ENCODE assay signal across 9 cellular contexts in genomic region chr5:177552839-177553455, GRCh38. TPM values are rescaled to one million over a fixed set of nuclear protein-coding genes. Genes with fewer than 3 reads are reported as not detected.
DNase-seq lines count a peak whose midpoint lies in the region; ATAC-seq, FAIRE-seq and TF ChIP-seq lines count a peak whose summit lies in the region.
"Had no signal": no experiment of that assay in that cellular context is flagged by ENCODE, and none has a peak within 500 bp of the region (broad histone marks: within the 10 kb centered on the region; RNA-seq: fewer than 3 reads in every experiment).

No MANE protein-coding gene starts in this region.

- no peak overlapping the region for H2AFZ ChIP-seq in astrocyte (ENCODE audit: low read depth, low read length)

- H3K4me2 ChIP-seq in astrocyte (ENCODE audit: low read length), result peak overlapping the region; percentile 97

- peak overlapping the region; percentile 82 for H3K9ac ChIP-seq in astrocyte (ENCODE audit: low read length)

- H3K36me3 ChIP-seq in astrocyte (ENCODE audit: insufficient read depth, low read length) (no peaks in the 10 kb centered on the region), tibial nerve (no peaks in the 10 kb centered on the region)

- peak overlapping the region; percentile 84 for H3K4me3 Mint-ChIP-seq in activated T-cell treated with anti-CD3 and anti-CD28 coated beads, Interleukin-2, amount 50 U/mL, for 24 hours
- peak overlapping the region; percentile 90 for H3K4me3 Mint-ChIP-seq in astrocyte (ENCODE audit: unreplicated experiment)

- no peak for TF ChIP-seq EP300 in tibial nerve (IDR thresholded peaks at IDR 0.05)

- peak overlapping the region; percentile 64 for H3K4me3 ChIP-seq in astrocyte (ENCODE audit: insufficient read depth, low read depth, low read length)
- peak overlapping the region; percentile 76 to 99 (median 85) for H3K4me3 ChIP-seq in tibial nerve

- no peak for FAIRE-seq in astrocyte (lab: Jason Lieb, UNC)
- FAIRE-seq: frontal cortex had no signal

- no peaks in the 10 kb centered on the region for H3K27me3 ChIP-seq in astrocyte (ENCODE audit: insufficient read depth, low read length)
- no peaks in the 10 kb centered on the region for H3K27me3 ChIP-seq in tibial nerve

- H3K27me3 Mint-ChIP-seq in activated T-cell treated with anti-CD3 and anti-CD28 coated beads, Interleukin-2, amount 50 U/mL, for 24 hours, result no peaks in the 10 kb centered on the region
- H3K27me3 Mint-ChIP-seq in astrocyte (ENCODE audit: low read depth, unreplicated experiment), result no peaks in the 10 kb centered on the region

- H3K27ac ChIP-seq in astrocyte (ENCODE audit: low read depth, low read length) (no peak overlapping the region), tibial nerve (peak overlapping the region in 2 of 4 donors; percentile 88 to 90)

- H3K4me1 ChIP-seq in astrocyte (ENCODE audit: insufficient read depth, low read length) (peaks cover 12% of the 10 kb centered on the region), tibial nerve (peaks cover 0 to 45% (median 13%) of the 10 kb centered on the region in 4 donors)

- peaks cover 60% of the 10 kb centered on the region for H3K79me2 ChIP-seq in astrocyte (ENCODE audit: insufficient read depth, low read length)

- no peak for DNase-seq in activated T-cell treated with anti-CD3 and anti-CD28 coated beads, Interleukin-2, amount 50 U/mL, for 24 hours
- no peak for DNase-seq in activated T-cell treated with anti-CD3 and anti-CD28 coated beads, Interleukin-2, amount 50 U/mL, for 1 hour
- DNase-seq in astrocyte (ENCODE audit: low read depth) (no peak), left lobe of liver (ENCODE audit: low spot score) (peak; percentile 71), tibial nerve (ENCODE audit: low spot score in 2 of 2) (no peak), NCI-H510A treated with DMSO at 0.1 percent for 48 hours (lab: John Stamatoyannopoulos, UW) (no peak), epidermal melanocyte (ENCODE audit: insufficient read length, low spot score) (no peak)

- H4K20me1 ChIP-seq in astrocyte (ENCODE audit: insufficient read depth, low read length), result peaks cover 55% of the 10 kb centered on the region

- no peak for TF ChIP-seq POLR2A in tibial nerve (IDR thresholded peaks at IDR 0.05)

- peak overlapping the region; percentile 51 for H3K27ac Mint-ChIP-seq in activated T-cell treated with anti-CD3 and anti-CD28 coated beads, Interleukin-2, amount 50 U/mL, for 24 hours
- H3K27ac Mint-ChIP-seq in astrocyte (ENCODE audit: unreplicated experiment), result peak overlapping the region; percentile 29

- peaks cover 44% of the 10 kb centered on the region for H3K36me3 Mint-ChIP-seq in activated T-cell treated with anti-CD3 and anti-CD28 coated beads, Interleukin-2, amount 50 U/mL, for 24 hours (ENCODE audit: low read depth)
- H3K36me3 Mint-ChIP-seq in astrocyte (ENCODE audit: low read depth, unreplicated experiment), result no peaks in the 10 kb centered on the region

- ATAC-seq in left lobe of liver (peak; percentile 70), GM18511 (IDR thresholded peaks at IDR 0.05; ENCODE audit: unreplicated experiment) (no peak)

- TF ChIP-seq CTCF in astrocyte (IDR thresholded peaks at IDR 0.05; ENCODE audit: insufficient read depth, low read depth, low read length), result no peak
- TF ChIP-seq CTCF in tibial nerve (IDR thresholded peaks at IDR 0.05), result no peak

- H3K9me3 ChIP-seq in astrocyte (ENCODE audit: insufficient read depth, low read depth, low read length) (no peaks in the 10 kb centered on the region), tibial nerve (no peaks in the 10 kb centered on the region)

- WGBS in tibial nerve, 2 donors, result 39 to 50% methylated on average over 11 to 16 of the region's 16 CpGs

- peaks cover 49% of the 10 kb centered on the region for H3K4me1 Mint-ChIP-seq in activated T-cell treated with anti-CD3 and anti-CD28 coated beads, Interleukin-2, amount 50 U/mL, for 24 hours (ENCODE audit: low read depth)
- peaks cover 20% of the 10 kb centered on the region for H3K4me1 Mint-ChIP-seq in astrocyte (ENCODE audit: low read depth, unreplicated experiment)

- H3K9me3 Mint-ChIP-seq in activated T-cell treated with anti-CD3 and anti-CD28 coated beads, Interleukin-2, amount 50 U/mL, for 24 hours, result no peaks in the 10 kb centered on the region
- H3K9me3 Mint-ChIP-seq in astrocyte (ENCODE audit: unreplicated experiment), result peaks cover 2% of the 10 kb centered on the region

RNA-seq across cellular contexts. Expression of gene FAM193B, which starts 1.4 kb away (rescaled TPM):
- total RNA-seq in astrocyte, result 47.8 and 48.3 TPM in 2 replicates
- total RNA-seq in left lobe of liver, result 69.0 TPM
- total RNA-seq in tibial nerve, result 100 to 1,000 TPM in 3 of 4 donors, 10 to 100 TPM in 1; 82.4 to 152 (median 115) TPM

RNA-seq across cellular contexts. Expression of gene DDX41, which starts 36.2 kb away (rescaled TPM):
- total RNA-seq in astrocyte (92.5 and 99.5 TPM in 2 replicates), left lobe of liver (43.2 TPM), tibial nerve (100 to 1,000 TPM in 2 of 4 donors, 10 to 100 TPM in 2; 85.3 to 139 (median 105) TPM)

RNA-seq across cellular contexts. Expression of gene TMED9, which starts 39.1 kb away (rescaled TPM):
- 372 and 402 TPM in 2 replicates for total RNA-seq in astrocyte
- total RNA-seq in left lobe of liver, result 135 TPM
- total RNA-seq in tibial nerve, result 10 to 100 TPM; 83.3 to 97.1 (median 95.8) TPM

RNA-seq across cellular contexts. Expression of gene DOK3, which starts 43.3 kb away (rescaled TPM):
- total RNA-seq in astrocyte (15.6 and 16.3 TPM in 2 replicates), left lobe of liver (3.2 TPM), tibial nerve (10 to 100 TPM in 3 of 4 donors, 1 to 10 TPM in 1; 7.8 to 20.1 (median 11.5) TPM)

RNA-seq across cellular contexts. Expression of gene B4GALT7, which starts 47.0 kb away (rescaled TPM):
- total RNA-seq in astrocyte (35.0 and 41.3 TPM in 2 replicates), left lobe of liver (13.5 TPM), tibial nerve (10 to 100 TPM; 13.6 to 41.1 (median 29.8) TPM)
